Comparison of ENCODE assay signal across 22 cellular contexts in genomic region chr17:50364061-50364458, GRCh38. TPM values are rescaled to one million over a fixed set of nuclear protein-coding genes. Genes with fewer than 3 reads are reported as not detected.
A peak's percentile ranks its signal among the peaks of the same experiment; 100 is the strongest.
DNase-seq lines count a peak whose midpoint lies in the region; ATAC-seq, FAIRE-seq and TF ChIP-seq lines count a peak whose summit lies in the region.
"Had no signal": no experiment of that assay in that cellular context is flagged by ENCODE, and none has a peak within 500 bp of the region (broad histone marks: within the 10 kb centered on the region; RNA-seq: fewer than 3 reads in every experiment).

No MANE protein-coding gene starts in this region.

- H3K4me1 ChIP-seq in astrocyte (ENCODE audit: insufficient read depth, low read length) (peaks cover 9% of the 10 kb centered on the region), HepG2 (ENCODE audit: insufficient read depth, low read length) (peaks cover 37% of the 10 kb centered on the region)

- H3K27me3 Mint-ChIP-seq in astrocyte (ENCODE audit: low read depth, unreplicated experiment): no peaks in the 10 kb centered on the region
- no peaks in the 10 kb centered on the region for H3K27me3 Mint-ChIP-seq in activated naive CD8-positive, alpha-beta T cell treated with anti-CD3 and anti-CD28 coated beads for 36 hours
- H3K27me3 Mint-ChIP-seq: CD4-positive, alpha-beta T cell; IgD-negative memory B cell had no signal

- TF ChIP-seq EP300 in HepG2 (IDR thresholded peaks at IDR 0.05; ENCODE audit: low read depth in 2 of 2, low read length in 2 of 2) (no peak), HepG2 (CRISPR knock-in tag; IDR thresholded peaks at IDR 0.05; ENCODE audit: borderline replicate concordance) (no peak)

- H3K36me3 ChIP-seq in astrocyte (ENCODE audit: insufficient read depth, low read length): peaks cover 17% of the 10 kb centered on the region
- peaks cover 21 to 42% of the 10 kb centered on the region in 2 experiments for H3K36me3 ChIP-seq in HepG2 (replicated peaks in 1 of 2; ENCODE audit: control insufficient read depth in 1 of 2, insufficient read depth in 2 of 2, low read length in 2 of 2)

- no peak; the same call in 2 of the 3 replicates for ATAC-seq in HepG2
- no peak for ATAC-seq in stimulated activated effector memory CD8-positive, alpha-beta T cell treated with anti-CD3 and anti-CD28 coated beads, Interleukin-12 subunit alpha, Interleukin-12 subunit beta, amount 100 ng/mL, for 72 hours

- H3K36me3 Mint-ChIP-seq in astrocyte (ENCODE audit: low read depth, unreplicated experiment): peaks cover 11% of the 10 kb centered on the region
- peaks cover 9% of the 10 kb centered on the region for H3K36me3 Mint-ChIP-seq in activated naive CD8-positive, alpha-beta T cell treated with anti-CD3 and anti-CD28 coated beads for 36 hours
- H3K36me3 Mint-ChIP-seq in stimulated activated effector memory CD8-positive, alpha-beta T cell treated with anti-CD3 and anti-CD28 coated beads, Interleukin-12 subunit alpha, Interleukin-12 subunit beta, amount 100 ng/mL, for 72 hours: peaks cover 55% of the 10 kb centered on the region

- H3K79me2 ChIP-seq in astrocyte (ENCODE audit: insufficient read depth, low read length) (no peaks in the 10 kb centered on the region), HepG2 (ENCODE audit: insufficient read depth, low read length) (no peaks in the 10 kb centered on the region)

- no peak overlapping the region for H3K4me3 Mint-ChIP-seq in astrocyte (ENCODE audit: unreplicated experiment)
- no peak overlapping the region for H3K4me3 Mint-ChIP-seq in activated naive CD8-positive, alpha-beta T cell treated with anti-CD3 and anti-CD28 coated beads for 36 hours
- no peak overlapping the region for H3K4me3 Mint-ChIP-seq in stimulated activated effector memory CD8-positive, alpha-beta T cell treated with anti-CD3 and anti-CD28 coated beads, Interleukin-12 subunit alpha, Interleukin-12 subunit beta, amount 100 ng/mL, for 72 hours
- H3K4me3 Mint-ChIP-seq: CD4-positive, alpha-beta T cell; IgD-negative memory B cell; nephron had no signal

- POLR2A ChIA-PET in HepG2 (lab: Yijun Ruan, JAX): no interaction called here

- 80% methylated on average over 2 of the region's 4 CpGs for WGBS in HepG2 (ENCODE audit: low lambda C conversion rate)

- no peak overlapping the region for H2AFZ ChIP-seq in astrocyte (ENCODE audit: low read depth, low read length)
- H2AFZ ChIP-seq in HepG2 (ENCODE audit: low read length): no peak overlapping the region
- H2AFZ ChIP-seq: PC-9 had no signal

- peaks cover 31% of the 10 kb centered on the region for H4K20me1 ChIP-seq in astrocyte (ENCODE audit: insufficient read depth, low read length)
- no peaks in the 10 kb centered on the region for H4K20me1 ChIP-seq in HepG2 (ENCODE audit: insufficient read depth, low read length)

- H3K9me3 ChIP-seq in astrocyte (ENCODE audit: insufficient read depth, low read depth, low read length) (no peaks in the 10 kb centered on the region), HepG2 (ENCODE audit: low read length) (no peaks in the 10 kb centered on the region)
- H3K9me3 ChIP-seq: adrenal gland, heart right ventricle, left ventricle myocardium inferior, SJSA1, thoracic aorta had no signal

- no peaks in the 10 kb centered on the region for H3K9me3 Mint-ChIP-seq in astrocyte (ENCODE audit: unreplicated experiment)
- no peaks in the 10 kb centered on the region for H3K9me3 Mint-ChIP-seq in activated naive CD8-positive, alpha-beta T cell treated with anti-CD3 and anti-CD28 coated beads for 36 hours
- no peaks in the 10 kb centered on the region for H3K9me3 Mint-ChIP-seq in stimulated activated effector memory CD8-positive, alpha-beta T cell treated with anti-CD3 and anti-CD28 coated beads, Interleukin-12 subunit alpha, Interleukin-12 subunit beta, amount 100 ng/mL, for 72 hours
- H3K9me3 Mint-ChIP-seq: CD4-positive, alpha-beta T cell; IgD-negative memory B cell; nephron had no signal

- H3K27ac Mint-ChIP-seq in astrocyte (ENCODE audit: unreplicated experiment): peak overlapping the region; percentile 47
- no peak overlapping the region for H3K27ac Mint-ChIP-seq in activated naive CD8-positive, alpha-beta T cell treated with anti-CD3 and anti-CD28 coated beads for 36 hours
- no peak overlapping the region for H3K27ac Mint-ChIP-seq in stimulated activated effector memory CD8-positive, alpha-beta T cell treated with anti-CD3 and anti-CD28 coated beads, Interleukin-12 subunit alpha, Interleukin-12 subunit beta, amount 100 ng/mL, for 72 hours
- H3K27ac Mint-ChIP-seq: CD4-positive, alpha-beta T cell; IgD-negative memory B cell had no signal

- H3K4me1 Mint-ChIP-seq in astrocyte (ENCODE audit: low read depth, unreplicated experiment): peaks cover 31% of the 10 kb centered on the region
- peaks cover 14% of the 10 kb centered on the region for H3K4me1 Mint-ChIP-seq in activated naive CD8-positive, alpha-beta T cell treated with anti-CD3 and anti-CD28 coated beads for 36 hours
- H3K4me1 Mint-ChIP-seq in stimulated activated effector memory CD8-positive, alpha-beta T cell treated with anti-CD3 and anti-CD28 coated beads, Interleukin-12 subunit alpha, Interleukin-12 subunit beta, amount 100 ng/mL, for 72 hours: peaks cover 20% of the 10 kb centered on the region

- H3K9ac ChIP-seq in astrocyte (ENCODE audit: low read length) (no peak overlapping the region), HepG2 (ENCODE audit: insufficient read depth, low read depth, low read length) (no peak overlapping the region)

- peak; percentile 10 to 19; a peak in 2 of 4 replicates for TF ChIP-seq POLR2A in HepG2 (IDR thresholded peaks at IDR 0.05; ENCODE audit: insufficient read depth in 1 of 2, low read depth in 2 of 2, low read length in 2 of 2)

- in situ Hi-C loops in HepG2 (cut with HindIII; ENCODE audit: extremely low pct_ligation_motif_present, low pct_unique_long_range_greater_than_20kb): no loop called here

- H3K4me3 ChIP-seq in astrocyte (ENCODE audit: insufficient read depth, low read depth, low read length) (no peak overlapping the region), HepG2 (replicated peaks in 1 of 3; ENCODE audit: insufficient read depth in 1 of 3, low read depth in 2 of 3, low read length in 3 of 3) (no peak overlapping the region)
- H3K4me3 ChIP-seq: adrenal gland, heart right ventricle, left ventricle myocardium inferior, PC-9, SJSA1, thoracic aorta had no signal

- no peak for FAIRE-seq in astrocyte (lab: Jason Lieb, UNC)
- no peak for FAIRE-seq in HepG2 (lab: Jason Lieb, UNC)

- DNase-seq in DMS53 (lab: John Stamatoyannopoulos, UW) (peak; percentile 47), DMS53 treated with DMSO at 0.1 percent for 48 hours (lab: John Stamatoyannopoulos, UW; ENCODE audit: unreplicated experiment) (no peak), astrocyte (ENCODE audit: low read depth) (no peak), HepG2 (ENCODE audit: low spot score) (no peak), superior temporal gyrus (ENCODE audit: extremely low spot score) (no peak)
- DNase-seq in activated naive CD8-positive, alpha-beta T cell treated with anti-CD3 and anti-CD28 coated beads for 36 hours: no peak
- no peak for DNase-seq in stimulated activated effector memory CD8-positive, alpha-beta T cell treated with anti-CD3 and anti-CD28 coated beads, Interleukin-12 subunit alpha, Interleukin-12 subunit beta, amount 100 ng/mL, for 72 hours (ENCODE audit: low spot score in 2 of 2)
- DNase-seq: activated CD4-positive, alpha-beta T cell treated with anti-CD3 and anti-CD28 coated beads, Interleukin-2, amount 50 U/mL, for 48 hours; activated gamma-delta T cell treated with Interleukin-2 at 50 U/mL for 16 hours; CD4-positive, alpha-beta T cell; heart right ventricle; left ventricle myocardium inferior; PC-9; T-helper 2 cell had no signal

- no peak overlapping the region for H3K4me2 ChIP-seq in astrocyte (ENCODE audit: low read length)
- H3K4me2 ChIP-seq in HepG2 (ENCODE audit: low read depth, low read length): no peak overlapping the region
- H3K4me2 ChIP-seq: PC-9 had no signal

- CTCF ChIA-PET in HepG2 (lab: Yijun Ruan, JAX; ENCODE audit: low intra/inter-chr PET ratio, low total read pairs): no interaction called here

- H3K27ac ChIP-seq in astrocyte (ENCODE audit: low read depth, low read length): no peak overlapping the region
- no peak overlapping the region for H3K27ac ChIP-seq in HepG2 (ENCODE audit: extremely low read length, insufficient read depth, low read length)
- peak overlapping the region; percentile 19 for H3K27ac ChIP-seq in temporal lobe (ENCODE audit: low read depth, low read length)
- H3K27ac ChIP-seq: 22Rv1, adrenal gland, heart right ventricle, HL-60, left ventricle myocardium inferior, PC-9, SJSA1, thoracic aorta had no signal

- TF ChIP-seq RAD21 in HepG2 (CRISPR knock-in tag; IDR thresholded peaks at IDR 0.05): no peak

- H3K27me3 ChIP-seq in astrocyte (ENCODE audit: insufficient read depth, low read length): no peaks in the 10 kb centered on the region
- no peaks in the 10 kb centered on the region for H3K27me3 ChIP-seq in HepG2 (ENCODE audit: control insufficient read depth in 1 of 2, insufficient read depth in 2 of 2, low read length in 2 of 2)
- H3K27me3 ChIP-seq: adrenal gland, heart right ventricle, SJSA1 had no signal

- intact Hi-C loops in HepG2 (cut with micrococcal nuclease; ENCODE audit: unreplicated experiment): no loop called here

- TF ChIP-seq CTCF in astrocyte (IDR thresholded peaks at IDR 0.05; ENCODE audit: insufficient read depth, low read depth, low read length) (no peak), HepG2 (CRISPR knock-in tag; IDR thresholded peaks at IDR 0.05) (no peak)

- BruUV-seq in HepG2 (replicated peaks; lab: Mats Ljungman, UMichigan): no TSS peak

RNA-seq across cellular contexts. Expression of gene MRPL27, which starts 8.9 kb away (rescaled TPM):
- 57.3 and 60.3 TPM in 2 replicates for total RNA-seq in astrocyte
- 217 and 294 TPM in 2 replicates for total RNA-seq in HepG2 (2016; rRNA removed; fragmentation: Illumina TruSeq; extraction: Trizol)
- 159 and 163 TPM in 2 replicates for total RNA-seq in HepG2 (2016; cell fraction: cytosol; rRNA removed; fragmentation: Illumina TruSeq; extraction: Trizol; ENCODE audit: low read depth)
- total RNA-seq in HepG2 (2016; cell fraction: insoluble cytoplasmic fraction; rRNA removed; fragmentation: Illumina TruSeq; extraction: Trizol): 225 and 322 TPM in 2 replicates
- 113 and 118 TPM in 2 replicates for total RNA-seq in HepG2 (2016; cell fraction: membrane; rRNA removed; fragmentation: Illumina TruSeq; extraction: Trizol)
- 94.1 and 102 TPM in 2 replicates for total RNA-seq in HepG2 (2016; cell fraction: nucleus; rRNA removed; fragmentation: Illumina TruSeq; extraction: Trizol)
- polyA plus RNA-seq in HepG2 (2011; rRNA removed): 131 and 137 TPM in 2 replicates
- polyA plus RNA-seq in HepG2 (2011; cell fraction: cytosol; rRNA removed): 178 and 188 TPM in 2 replicates
- polyA plus RNA-seq in HepG2 (2011; cell fraction: nucleus; rRNA removed): 65.8 and 77.3 TPM in 2 replicates
- polyA plus RNA-seq in HepG2 (2012): 92.3 and 97.7 TPM in 2 replicates
- 113 and 115 TPM in 2 replicates for polyA plus RNA-seq in HepG2 (2016; cell fraction: cytosol; fragmentation: Illumina TruSeq; extraction: Trizol; ENCODE audit: low read depth)
- 260 and 314 TPM in 2 replicates for polyA plus RNA-seq in HepG2 (2016; cell fraction: insoluble cytoplasmic fraction; fragmentation: Illumina TruSeq; extraction: Trizol; ENCODE audit: low read depth)
- 75.9 and 83.5 TPM in 2 replicates for polyA plus RNA-seq in HepG2 (2016; cell fraction: membrane; fragmentation: Illumina TruSeq; extraction: Trizol; ENCODE audit: low read depth)
- polyA plus RNA-seq in HepG2 (2016; cell fraction: nucleus; fragmentation: Illumina TruSeq; extraction: Trizol; ENCODE audit: insufficient read depth, low read depth): 124 and 142 TPM in 2 replicates
- 68.9 and 78.1 TPM in 2 replicates for polyA minus RNA-seq in HepG2 (2011; rRNA and poly(A)+ RNA removed; ENCODE audit: low replicate concordance)
- 21.0 and 23.5 TPM in 2 replicates for polyA minus RNA-seq in HepG2 (2011; cell fraction: cytosol; rRNA and poly(A)+ RNA removed)
- polyA minus RNA-seq in HepG2 (2011; cell fraction: nucleus; rRNA and poly(A)+ RNA removed): 83.2 and 89.1 TPM in 2 replicates
- total RNA-seq in temporal lobe: 28.8 TPM
- 10 to 100 TPM; 72.1 to 75.1 TPM for total RNA-seq in activated naive CD8-positive, alpha-beta T cell treated with anti-CD3 and anti-CD28 coated beads for 36 hours

RNA-seq across cellular contexts. Expression of gene EME1, which starts 9.0 kb away (rescaled TPM):
- total RNA-seq in astrocyte (3.0 and 3.1 TPM in 2 replicates), HepG2 (2016; rRNA removed; fragmentation: Illumina TruSeq; extraction: Trizol) (17.3 and 24.6 TPM in 2 replicates), temporal lobe (0.74 TPM)
- total RNA-seq in HepG2 (2016; cell fraction: cytosol; rRNA removed; fragmentation: Illumina TruSeq; extraction: Trizol; ENCODE audit: low read depth): 6.4 and 7.4 TPM in 2 replicates
- 17.1 and 25.6 TPM in 2 replicates for total RNA-seq in HepG2 (2016; cell fraction: insoluble cytoplasmic fraction; rRNA removed; fragmentation: Illumina TruSeq; extraction: Trizol)
- total RNA-seq in HepG2 (2016; cell fraction: membrane; rRNA removed; fragmentation: Illumina TruSeq; extraction: Trizol): 7.7 and 8.9 TPM in 2 replicates
- 28.4 and 31.8 TPM in 2 replicates for total RNA-seq in HepG2 (2016; cell fraction: nucleus; rRNA removed; fragmentation: Illumina TruSeq; extraction: Trizol)
- 13.4 and 20.7 TPM in 2 replicates for polyA plus RNA-seq in HepG2 (2011; rRNA removed)
- polyA plus RNA-seq in HepG2 (2011; cell fraction: cytosol; rRNA removed): 4.7 and 7.1 TPM in 2 replicates
- polyA plus RNA-seq in HepG2 (2011; cell fraction: nucleus; rRNA removed): 58.4 and 108 TPM in 2 replicates
- polyA plus RNA-seq in HepG2 (2012): 6.6 and 17.5 TPM in 2 replicates
- polyA plus RNA-seq in HepG2 (2016; cell fraction: cytosol; fragmentation: Illumina TruSeq; extraction: Trizol; ENCODE audit: low read depth): 1.3 and 1.6 TPM in 2 replicates
- polyA plus RNA-seq in HepG2 (2016; cell fraction: insoluble cytoplasmic fraction; fragmentation: Illumina TruSeq; extraction: Trizol; ENCODE audit: low read depth): 13.3 and 16.0 TPM in 2 replicates
- 2.3 and 3.2 TPM in 2 replicates for polyA plus RNA-seq in HepG2 (2016; cell fraction: membrane; fragmentation: Illumina TruSeq; extraction: Trizol; ENCODE audit: low read depth)
- 65.8 and 68.9 TPM in 2 replicates for polyA plus RNA-seq in HepG2 (2016; cell fraction: nucleus; fragmentation: Illumina TruSeq; extraction: Trizol; ENCODE audit: insufficient read depth, low read depth)
- 6.9 and 17.6 TPM in 2 replicates for polyA minus RNA-seq in HepG2 (2011; rRNA and poly(A)+ RNA removed; ENCODE audit: low replicate concordance)
- polyA minus RNA-seq in HepG2 (2011; cell fraction: cytosol; rRNA and poly(A)+ RNA removed): 5.3 and 5.4 TPM in 2 replicates
- polyA minus RNA-seq in HepG2 (2011; cell fraction: nucleus; rRNA and poly(A)+ RNA removed): 14.9 and 18.7 TPM in 2 replicates
- 10 to 100 TPM; 34.0 to 34.4 TPM for total RNA-seq in activated naive CD8-positive, alpha-beta T cell treated with anti-CD3 and anti-CD28 coated beads for 36 hours
- polyA plus RNA-seq: IgD-negative memory B cell had no signal

RNA-seq across cellular contexts. Expression of gene XYLT2, which starts 18.1 kb away (rescaled TPM):
- total RNA-seq in astrocyte (41.0 and 47.3 TPM in 2 replicates), HepG2 (2016; rRNA removed; fragmentation: Illumina TruSeq; extraction: Trizol) (7.5 and 22.1 TPM in 2 replicates), temporal lobe (4.2 TPM)
- 10.5 and 11.7 TPM in 2 replicates for total RNA-seq in HepG2 (2016; cell fraction: cytosol; rRNA removed; fragmentation: Illumina TruSeq; extraction: Trizol; ENCODE audit: low read depth)
- 6.2 and 23.3 TPM in 2 replicates for total RNA-seq in HepG2 (2016; cell fraction: insoluble cytoplasmic fraction; rRNA removed; fragmentation: Illumina TruSeq; extraction: Trizol)
- 9.8 and 10.1 TPM in 2 replicates for total RNA-seq in HepG2 (2016; cell fraction: membrane; rRNA removed; fragmentation: Illumina TruSeq; extraction: Trizol)
- total RNA-seq in HepG2 (2016; cell fraction: nucleus; rRNA removed; fragmentation: Illumina TruSeq; extraction: Trizol): 20.2 and 23.1 TPM in 2 replicates
- polyA plus RNA-seq in HepG2 (2011; rRNA removed): 17.0 and 22.7 TPM in 2 replicates
- 9.6 and 15.4 TPM in 2 replicates for polyA plus RNA-seq in HepG2 (2011; cell fraction: cytosol; rRNA removed)
- 39.0 and 41.1 TPM in 2 replicates for polyA plus RNA-seq in HepG2 (2011; cell fraction: nucleus; rRNA removed)
- 13.3 and 17.4 TPM in 2 replicates for polyA plus RNA-seq in HepG2 (2012)
- 1.4 and 1.5 TPM in 2 replicates for polyA plus RNA-seq in HepG2 (2016; cell fraction: cytosol; fragmentation: Illumina TruSeq; extraction: Trizol; ENCODE audit: low read depth)
- 4.9 and 6.1 TPM in 2 replicates for polyA plus RNA-seq in HepG2 (2016; cell fraction: insoluble cytoplasmic fraction; fragmentation: Illumina TruSeq; extraction: Trizol; ENCODE audit: low read depth)
- polyA plus RNA-seq in HepG2 (2016; cell fraction: membrane; fragmentation: Illumina TruSeq; extraction: Trizol; ENCODE audit: low read depth): 2.1 and 2.5 TPM in 2 replicates
- polyA plus RNA-seq in HepG2 (2016; cell fraction: nucleus; fragmentation: Illumina TruSeq; extraction: Trizol; ENCODE audit: insufficient read depth, low read depth): 37.4 and 38.2 TPM in 2 replicates
- polyA minus RNA-seq in HepG2 (2011; rRNA and poly(A)+ RNA removed; ENCODE audit: low replicate concordance): 34.0 and 72.4 TPM in 2 replicates
- polyA minus RNA-seq in HepG2 (2011; cell fraction: cytosol; rRNA and poly(A)+ RNA removed): 22.9 and 27.6 TPM in 2 replicates
- polyA minus RNA-seq in HepG2 (2011; cell fraction: nucleus; rRNA and poly(A)+ RNA removed): 14.0 and 16.7 TPM in 2 replicates
- 10 to 100 TPM; 17.7 to 19.6 TPM for total RNA-seq in activated naive CD8-positive, alpha-beta T cell treated with anti-CD3 and anti-CD28 coated beads for 36 hours

RNA-seq across cellular contexts. Expression of gene LRRC59, which starts 33.3 kb away (rescaled TPM):
- total RNA-seq in astrocyte (180 and 185 TPM in 2 replicates), HepG2 (2016; rRNA removed; fragmentation: Illumina TruSeq; extraction: Trizol) (222 and 239 TPM in 2 replicates), temporal lobe (35.4 TPM)
- 75.0 and 83.4 TPM in 2 replicates for total RNA-seq in HepG2 (2016; cell fraction: cytosol; rRNA removed; fragmentation: Illumina TruSeq; extraction: Trizol; ENCODE audit: low read depth)
- 213 and 234 TPM in 2 replicates for total RNA-seq in HepG2 (2016; cell fraction: insoluble cytoplasmic fraction; rRNA removed; fragmentation: Illumina TruSeq; extraction: Trizol)
- 172 and 182 TPM in 2 replicates for total RNA-seq in HepG2 (2016; cell fraction: membrane; rRNA removed; fragmentation: Illumina TruSeq; extraction: Trizol)
- 115 and 124 TPM in 2 replicates for total RNA-seq in HepG2 (2016; cell fraction: nucleus; rRNA removed; fragmentation: Illumina TruSeq; extraction: Trizol)
- polyA plus RNA-seq in HepG2 (2011; rRNA removed): 87.3 and 93.2 TPM in 2 replicates
- polyA plus RNA-seq in HepG2 (2011; cell fraction: cytosol; rRNA removed): 57.2 and 66.4 TPM in 2 replicates
- polyA plus RNA-seq in HepG2 (2011; cell fraction: nucleus; rRNA removed): 50.6 and 58.7 TPM in 2 replicates
- polyA plus RNA-seq in HepG2 (2012): 90.0 and 114 TPM in 2 replicates
- 59.8 and 73.7 TPM in 2 replicates for polyA plus RNA-seq in HepG2 (2016; cell fraction: cytosol; fragmentation: Illumina TruSeq; extraction: Trizol; ENCODE audit: low read depth)
- 202 and 242 TPM in 2 replicates for polyA plus RNA-seq in HepG2 (2016; cell fraction: insoluble cytoplasmic fraction; fragmentation: Illumina TruSeq; extraction: Trizol; ENCODE audit: low read depth)
- 104 and 113 TPM in 2 replicates for polyA plus RNA-seq in HepG2 (2016; cell fraction: membrane; fragmentation: Illumina TruSeq; extraction: Trizol; ENCODE audit: low read depth)
- polyA plus RNA-seq in HepG2 (2016; cell fraction: nucleus; fragmentation: Illumina TruSeq; extraction: Trizol; ENCODE audit: insufficient read depth, low read depth): 152 and 155 TPM in 2 replicates
- polyA minus RNA-seq in HepG2 (2011; rRNA and poly(A)+ RNA removed; ENCODE audit: low replicate concordance): 159 and 165 TPM in 2 replicates
- 74.4 and 77.8 TPM in 2 replicates for polyA minus RNA-seq in HepG2 (2011; cell fraction: cytosol; rRNA and poly(A)+ RNA removed)
- polyA minus RNA-seq in HepG2 (2011; cell fraction: nucleus; rRNA and poly(A)+ RNA removed): 73.0 and 88.5 TPM in 2 replicates
- 100 to 1,000 TPM; 110 to 112 TPM for total RNA-seq in activated naive CD8-positive, alpha-beta T cell treated with anti-CD3 and anti-CD28 coated beads for 36 hours
